1 cellular context compared by ENCODE assay signal in the genomic region with DNA sequence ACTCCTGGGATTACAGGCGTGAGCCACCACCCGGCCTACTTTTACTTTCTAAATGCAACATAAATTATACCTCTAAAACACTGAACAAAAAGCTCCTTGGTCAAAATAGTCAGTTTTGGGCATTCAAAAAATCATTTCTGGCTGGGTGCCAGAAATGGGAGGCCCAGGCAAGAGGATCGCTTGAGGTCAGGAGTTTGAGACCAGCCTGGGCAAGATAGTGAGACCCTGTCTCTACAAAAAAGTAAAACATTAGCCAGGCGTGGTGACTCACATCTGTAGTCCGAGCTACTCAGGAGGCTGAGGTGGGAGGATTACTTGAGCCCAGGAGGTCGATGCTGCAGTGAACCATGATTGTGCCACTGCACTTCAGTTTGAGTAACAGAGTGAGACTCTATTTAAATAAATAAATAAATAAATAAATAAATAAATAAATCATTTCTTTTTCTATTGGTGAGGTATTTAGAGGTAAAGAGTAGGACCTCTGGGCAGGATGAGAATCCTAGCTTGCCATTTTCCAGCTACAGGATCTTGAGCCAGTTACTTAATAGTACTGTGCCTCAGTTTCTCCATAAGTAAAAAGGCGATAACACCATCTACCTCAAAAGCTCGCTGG.
TF ChIP-seq lines count a peak whose summit lies in the region.

No MANE protein-coding gene starts in this region.

TF ChIP-seq in K562, 482 proteins besides CTCF, POLR2A, EP300 and RAD21 (continued from another document):
- TF ChIP-seq MLLT1 (IDR thresholded peaks at IDR 0.05), result no peak
- no peak for TF ChIP-seq SREBF1 (IDR thresholded peaks at IDR 0.05; ENCODE audit: borderline replicate concordance, low read depth, low read length)
- no peak for TF ChIP-seq ZNF217 (CRISPR knock-in tag; IDR thresholded peaks at IDR 0.05)
- TF ChIP-seq SRSF1 (IDR thresholded peaks at IDR 0.05; ENCODE audit: low read depth, low read length), result no peak
- TF ChIP-seq MYNN (IDR thresholded peaks at IDR 0.05), result no peak
- no peak for TF ChIP-seq MYNN (CRISPR knock-in tag; IDR thresholded peaks at IDR 0.05)
- no peak for TF ChIP-seq L3MBTL2 (IDR thresholded peaks at IDR 0.05)
- TF ChIP-seq ZNF121 (CRISPR knock-in tag; conservative IDR thresholded peaks at IDR 0.05), result peak; percentile 93
- TF ChIP-seq BACH1 (tag; IDR thresholded peaks at IDR 0.05), result no peak
- TF ChIP-seq XRCC5 (IDR thresholded peaks at IDR 0.05; ENCODE audit: low read depth, low read length), result no peak
- TF ChIP-seq SRF (CRISPR knock-in tag; IDR thresholded peaks at IDR 0.05), result no peak
- TF ChIP-seq NR2C1 (IDR thresholded peaks at IDR 0.05), result no peak
- no peak for TF ChIP-seq NR2C1 (tag; IDR thresholded peaks at IDR 0.05)
- no peak for TF ChIP-seq SNIP1 (IDR thresholded peaks at IDR 0.05; ENCODE audit: low read depth)
- TF ChIP-seq ZNF316 (IDR thresholded peaks at IDR 0.05), result no peak
- peak; percentile 98 for TF ChIP-seq NFIC (IDR thresholded peaks at IDR 0.05)
- TF ChIP-seq PPARD (CRISPR knock-in tag; IDR thresholded peaks at IDR 0.05), result no peak
- TF ChIP-seq MTA2 (IDR thresholded peaks at IDR 0.05; ENCODE audit: low read depth), result no peak
- no peak for TF ChIP-seq SNAPC5 (CRISPR knock-in tag; IDR thresholded peaks at IDR 0.05)
- no peak for TF ChIP-seq MGA (IDR thresholded peaks at IDR 0.05)
- no peak for TF ChIP-seq CXXC5 (CRISPR knock-in tag; IDR thresholded peaks at IDR 0.05)
- 0 out of 4 replicates have a peak, but pooled peaks have one; percentile 16 to 34 for TF ChIP-seq KDM1A (IDR thresholded peaks at IDR 0.05)
- TF ChIP-seq ZNF143 (CRISPR knock-in tag; IDR thresholded peaks at IDR 0.05), result no peak
- no peak for TF ChIP-seq ERF (CRISPR knock-in tag; IDR thresholded peaks at IDR 0.05)
